20 cellular contexts compared by ENCODE assay signal in the genomic region with DNA sequence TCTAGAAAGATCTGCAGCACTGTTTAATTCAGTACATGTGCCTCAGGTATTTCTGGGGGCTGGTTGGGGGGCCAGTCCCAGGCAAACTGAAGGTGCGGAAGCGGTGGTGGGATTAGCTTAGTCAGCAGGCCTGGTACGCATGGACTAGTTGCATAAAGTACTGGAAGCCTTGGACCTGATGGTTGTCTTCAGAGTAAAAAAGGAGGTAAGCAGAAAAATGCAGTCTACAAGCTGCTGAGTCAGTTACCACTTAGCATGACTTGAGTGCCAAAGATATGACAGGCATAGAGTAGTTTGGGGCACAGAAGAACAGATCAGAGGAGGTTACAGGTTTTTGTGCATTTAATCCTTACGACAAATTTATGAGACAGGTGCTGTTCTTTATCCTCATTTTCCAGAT. TPM values are rescaled to one million over a fixed set of nuclear protein-coding genes. Genes with fewer than 3 reads are reported as not detected.
"Had no signal": no experiment of that assay in that cellular context is flagged by ENCODE, and none has a peak within 500 bp of the region (broad histone marks: within the 10 kb centered on the region; RNA-seq: fewer than 3 reads in every experiment).

No MANE protein-coding gene starts in this region.

- H3K4me2 ChIP-seq: neural progenitor cell had no signal

- H3K9ac ChIP-seq: neural progenitor cell had no signal

- H3K27ac Mint-ChIP-seq: activated naive CD8-positive, alpha-beta T cell treated with anti-CD3 and anti-CD28 coated beads, Interleukin-2, amount 10 ng/mL, durations not matched to agents 7 days and 5 days; naive B cell; neural progenitor cell; stimulated activated memory B cell treated with anti-CD40 and anti-IgM and Interleukin-4, amounts not matched to agents 10 μg/mL and 1 μg/mL and 100 μg/mL, for 72 hours; T-helper 2 cell treated with Interferon-gamma antibody and Interleukin-4, amounts not matched to agents 5 μg/mL and 100 μg/mL, for 36 hours had no signal

- H3K36me3 Mint-ChIP-seq: activated naive CD8-positive, alpha-beta T cell treated with anti-CD3 and anti-CD28 coated beads, Interleukin-2, amount 10 ng/mL, durations not matched to agents 7 days and 5 days; neural progenitor cell; stimulated activated memory B cell treated with anti-CD40 and anti-IgM and Interleukin-4, amounts not matched to agents 10 μg/mL and 1 μg/mL and 100 μg/mL, for 72 hours had no signal

- ATAC-seq: left colon; stimulated activated memory B cell treated with anti-CD40 and anti-IgM and Interleukin-4, amounts not matched to agents 10 μg/mL and 1 μg/mL and 100 μg/mL, for 72 hours had no signal

- H3K9me3 Mint-ChIP-seq: T-helper 2 cell treated with Interferon-gamma antibody and Interleukin-4, amounts not matched to agents 5 μg/mL and 100 μg/mL, for 36 hours had no signal

- H3K4me3 Mint-ChIP-seq: activated naive CD8-positive, alpha-beta T cell treated with anti-CD3 and anti-CD28 coated beads, Interleukin-2, amount 10 ng/mL, durations not matched to agents 7 days and 5 days; naive B cell; neural progenitor cell; stimulated activated memory B cell treated with anti-CD40 and anti-IgM and Interleukin-4, amounts not matched to agents 10 μg/mL and 1 μg/mL and 100 μg/mL, for 72 hours; T-helper 2 cell treated with Interferon-gamma antibody and Interleukin-4, amounts not matched to agents 5 μg/mL and 100 μg/mL, for 36 hours had no signal

- H3K4me3 ChIP-seq: ascending aorta, coronary artery, neural progenitor cell, pancreas, tibial nerve, vagina had no signal

- H3K9me3 ChIP-seq: ascending aorta, pancreas, tibial nerve, vagina had no signal

- H3K4me1 Mint-ChIP-seq: activated naive CD8-positive, alpha-beta T cell treated with anti-CD3 and anti-CD28 coated beads, Interleukin-2, amount 10 ng/mL, durations not matched to agents 7 days and 5 days; naive B cell; stimulated activated memory B cell treated with anti-CD40 and anti-IgM and Interleukin-4, amounts not matched to agents 10 μg/mL and 1 μg/mL and 100 μg/mL, for 72 hours had no signal

- H3K27ac ChIP-seq: ascending aorta, coronary artery, neural progenitor cell, vagina had no signal

- DNase-seq: activated CD4-positive, alpha-beta T cell treated with anti-CD3 and anti-CD28 coated beads for 1 hour; activated CD4-positive, alpha-beta T cell treated with anti-CD3 and anti-CD28 coated beads, Interleukin-2, amount 50 U/mL, for 4 hours; activated naive CD4-positive, alpha-beta T cell; activated naive CD8-positive, alpha-beta T cell treated with anti-CD3 and anti-CD28 coated beads, Interleukin-2, amount 10 ng/mL, durations not matched to agents 7 days and 5 days; activated T-cell treated with anti-CD3 and anti-CD28 coated beads for 4 hours; caudate nucleus; left colon; naive B cell; pancreas; SW 1271 had no signal

- H3K4me1 ChIP-seq: ascending aorta, vagina had no signal

- FAIRE-seq: endothelial cell of umbilical vein, pancreas had no signal

- H3K27me3 ChIP-seq: ascending aorta, neural progenitor cell, pancreas, tibial nerve, vagina had no signal

- H3K36me3 ChIP-seq: ascending aorta, neural progenitor cell, pancreas, tibial nerve, vagina had no signal

- H3K27me3 Mint-ChIP-seq: activated naive CD8-positive, alpha-beta T cell treated with anti-CD3 and anti-CD28 coated beads, Interleukin-2, amount 10 ng/mL, durations not matched to agents 7 days and 5 days; stimulated activated memory B cell treated with anti-CD40 and anti-IgM and Interleukin-4, amounts not matched to agents 10 μg/mL and 1 μg/mL and 100 μg/mL, for 72 hours had no signal

RNA-seq across cellular contexts. Expression of gene GOLGA8J, which starts 19.9 kb away (rescaled TPM):
- total RNA-seq: endothelial cell of umbilical vein, left colon, lung microvascular endothelial cell, mononuclear cell, vagina had no signal
- polyA plus RNA-seq: endothelial cell of umbilical vein had no signal
